10 cellular contexts compared by ENCODE assay signal in the genomic region with DNA sequence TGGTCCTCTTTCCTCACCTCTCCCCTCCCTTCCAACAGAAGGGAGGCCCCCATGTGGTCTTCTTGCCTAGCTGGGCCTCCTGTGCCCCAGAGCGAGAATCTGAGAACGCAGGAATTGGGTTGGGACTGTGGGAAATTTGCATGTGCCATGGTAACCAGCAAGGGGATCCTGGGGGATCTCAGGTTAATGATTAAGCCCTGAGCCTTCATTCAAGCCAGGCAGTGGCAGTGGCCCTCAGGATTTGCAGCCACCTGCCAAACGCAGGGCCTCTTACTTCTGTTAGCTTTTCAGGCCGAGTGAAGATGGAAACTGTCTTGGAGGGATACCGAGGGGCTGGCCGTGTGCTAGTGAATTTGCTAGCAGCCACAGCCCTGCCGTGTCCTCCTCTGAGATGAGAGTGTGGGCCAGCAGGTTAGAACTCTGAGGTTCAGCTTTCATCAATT. TPM values are rescaled to one million over a fixed set of nuclear protein-coding genes. Genes with fewer than 3 reads are reported as not detected.
DNase-seq lines count a peak whose midpoint lies in the region; ATAC-seq, FAIRE-seq and TF ChIP-seq lines count a peak whose summit lies in the region.
"Had no signal": no experiment of that assay in that cellular context is flagged by ENCODE, and none has a peak within 500 bp of the region (broad histone marks: within the 10 kb centered on the region; RNA-seq: fewer than 3 reads in every experiment).

No MANE protein-coding gene starts in this region.

- H3K27ac ChIP-seq in endodermal cell (ENCODE audit: low read depth, low read length) (no peak overlapping the region), small intestine (ENCODE audit: low read depth in 1 of 2, low read length in 1 of 2) (peak overlapping the region in 1 of 2 donors; percentile 32)

- peak overlapping the region; percentile 91 for H3K27ac Mint-ChIP-seq in endodermal cell
- H3K27ac Mint-ChIP-seq: activated naive CD8-positive, alpha-beta T cell treated with anti-CD3 and anti-CD28 coated beads, Interleukin-2, amount 50 U/mL, for 24 hours had no signal

- no peak for TF ChIP-seq CTCF in endodermal cell (conservative IDR thresholded peaks at IDR 0.05)

- FAIRE-seq in small intestine (lab: Jason Lieb, UNC), result no peak

- H3K36me3 Mint-ChIP-seq in endodermal cell (ENCODE audit: low read depth), result peaks cover 25% of the 10 kb centered on the region

- H3K27me3 Mint-ChIP-seq in endodermal cell (ENCODE audit: insufficient read depth), result no peaks in the 10 kb centered on the region
- H3K27me3 Mint-ChIP-seq: activated naive CD8-positive, alpha-beta T cell treated with anti-CD3 and anti-CD28 coated beads, Interleukin-2, amount 50 U/mL, for 24 hours had no signal

- peaks cover 16% of the 10 kb centered on the region for H3K9me3 ChIP-seq in endodermal cell (ENCODE audit: control insufficient read depth, low read length)
- no peaks in the 10 kb centered on the region for H3K9me3 ChIP-seq in small intestine (ENCODE audit: control insufficient read depth, low read depth)

- H3K4me3 ChIP-seq in endodermal cell (ENCODE audit: low read length) (no peak overlapping the region), small intestine (ENCODE audit: low read depth in 1 of 2, low read length in 2 of 2) (no peak overlapping the region)

- H3K4me1 ChIP-seq in endodermal cell (ENCODE audit: control insufficient read depth, insufficient read depth, low read length), result peaks cover 14% of the 10 kb centered on the region
- peaks cover 0 to 14% of the 10 kb centered on the region in 2 donors for H3K4me1 ChIP-seq in small intestine (ENCODE audit: control insufficient read depth in 2 of 2, insufficient read depth in 1 of 2, low read depth in 1 of 2, low read length in 1 of 2)

- H3K4me1 Mint-ChIP-seq in endodermal cell, result peaks cover 51% of the 10 kb centered on the region

- H3K27me3 ChIP-seq in endodermal cell (ENCODE audit: control insufficient read depth, insufficient read depth, low read length, poor library complexity, severe bottlenecking) (no peaks in the 10 kb centered on the region), small intestine (ENCODE audit: control insufficient read depth in 2 of 2, insufficient read depth in 2 of 2, low read length in 2 of 2) (no peaks in the 10 kb centered on the region)

- H3K4me3 Mint-ChIP-seq in endodermal cell, result no peak overlapping the region
- H3K4me3 Mint-ChIP-seq: activated naive CD8-positive, alpha-beta T cell treated with anti-CD3 and anti-CD28 coated beads, Interleukin-2, amount 50 U/mL, for 24 hours had no signal

- no peak overlapping the region for H3K9ac ChIP-seq in endodermal cell (ENCODE audit: extremely low read depth, low read length, poor library complexity, severe bottlenecking)

- ATAC-seq in GM18907 (IDR thresholded peaks at IDR 0.05; ENCODE audit: unreplicated experiment), result peak; percentile 66
- ATAC-seq in HG03097 (IDR thresholded peaks at IDR 0.05; ENCODE audit: low FRiP score, unreplicated experiment), result peak; percentile 43
- ATAC-seq in HG02981 (IDR thresholded peaks at IDR 0.05; ENCODE audit: unreplicated experiment), result no peak
- ATAC-seq: activated naive CD8-positive, alpha-beta T cell treated with anti-CD3 and anti-CD28 coated beads, Interleukin-2, amount 50 U/mL, for 24 hours had no signal

- peak; percentile 88 for DNase-seq in endodermal cell
- peak; percentile 35 for DNase-seq in small intestine
- DNase-seq in GOT3 (lab: John Stamatoyannopoulos, UW), result no peak
- DNase-seq in activated CD4-positive, alpha-beta T cell treated with anti-CD3 and anti-CD28 coated beads for 1 hour, result no peak
- no peak for DNase-seq in activated CD4-positive, alpha-beta T cell treated with anti-CD3 and anti-CD28 coated beads for 4 hours
- DNase-seq: activated CD4-positive, alpha-beta T cell treated with anti-CD3 and anti-CD28 coated beads, Interleukin-2, amount 50 U/mL, for 1 hour; activated naive CD8-positive, alpha-beta T cell treated with anti-CD3 and anti-CD28 coated beads, Interleukin-2, amount 50 U/mL, for 24 hours had no signal

- WGBS in endodermal cell (ENCODE audit: insufficient coverage in 1 of 2, insufficient read length in 1 of 2), 2 experiments, result 50 to 65% methylated on average over 4 to 7 of the region's 7 CpGs
- WGBS in small intestine, 3 donors, result 20 to 63% (median 35%) methylated on average over 7 of the region's 7 CpGs

- peaks cover 21% of the 10 kb centered on the region for H3K9me3 Mint-ChIP-seq in endodermal cell

- H3K36me3 ChIP-seq in endodermal cell (ENCODE audit: control insufficient read depth, insufficient read depth, low read length), result peaks cover 11% of the 10 kb centered on the region
- no peaks in the 10 kb centered on the region for H3K36me3 ChIP-seq in small intestine (ENCODE audit: control insufficient read depth in 2 of 2, insufficient read depth in 2 of 2, low read length in 2 of 2)

RNA-seq across cellular contexts. Expression of gene KSR1, which starts 40.3 kb away (rescaled TPM):
- 10 to 100 TPM; 33.7 to 46.3 TPM for total RNA-seq in endodermal cell
- 18.3 TPM for polyA plus RNA-seq in endodermal cell (2013, experiment 1 of 2)
- polyA plus RNA-seq in endodermal cell (2013, experiment 2 of 2), result 18.3 TPM
- polyA plus RNA-seq in small intestine, result 10 to 100 TPM in 2 of 3 donors, 1 to 10 TPM in 1; 8.6 to 13.0 (median 12.8) TPM

Comparison
In these comparisons a context has a peak if more than half of its experiments do, and no peak if none do; other contexts are left out.
1. DNase-seq: peak in endodermal cell (single experiment) and small intestine (single experiment); none in GOT3 (single experiment), activated CD4-positive, alpha-beta T cell treated with anti-CD3 and anti-CD28 coated beads for 1 hour (single experiment) and activated CD4-positive, alpha-beta T cell treated with anti-CD3 and anti-CD28 coated beads for 4 hours (0 of 2).